Comparison of ENCODE assay signal across 11 cellular contexts in genomic region chr5:141149812-141150211, GRCh38. TPM values are rescaled to one million over a fixed set of nuclear protein-coding genes. Genes with fewer than 3 reads are reported as not detected.
DNase-seq lines count a peak whose midpoint lies in the region; ATAC-seq, FAIRE-seq and TF ChIP-seq lines count a peak whose summit lies in the region.
"Had no signal": no experiment of that assay in that cellular context is flagged by ENCODE, and none has a peak within 500 bp of the region (broad histone marks: within the 10 kb centered on the region; RNA-seq: fewer than 3 reads in every experiment).

Gene PCDHB6 (plus strand): TSS chr5:141150057. CDS start chr5:141150258, 201 bp downstream.

- H3K4me1 Mint-ChIP-seq in activated T-cell treated with anti-CD3 and anti-CD28 coated beads, Interleukin-2, amount 50 U/mL, for 24 hours (ENCODE audit: low read depth), result peaks cover 5% of the 10 kb centered on the region

- H3K4me1 ChIP-seq in left ventricle myocardium inferior (no peaks in the 10 kb centered on the region), upper lobe of right lung (no peaks in the 10 kb centered on the region)

- DNase-seq in left ventricle myocardium inferior, result no peak
- no peak for DNase-seq in cardiac septum (ENCODE audit: low spot score)
- DNase-seq in OCI-M1 (lab: John Stamatoyannopoulos, UW), result peak; percentile 12
- peak; percentile 6 for DNase-seq in fibroblast of mammary gland (ENCODE audit: low read depth)
- DNase-seq in upper lobe of right lung, result no peak
- no peak for DNase-seq in activated T-cell treated with anti-CD3 and anti-CD28 coated beads, Interleukin-2, amount 50 U/mL, for 48 hours
- no peak for DNase-seq in activated T-cell treated with anti-CD3 and anti-CD28 coated beads, Interleukin-2, amount 50 U/mL, for 24 hours
- no peak for DNase-seq in GM19239 (ENCODE audit: insufficient read length, low spot score)
- DNase-seq: cortex of kidney; stimulated activated CD4-positive, alpha-beta T cell treated with anti-CD3 and anti-CD28 coated beads, Interleukin-2, amount 100 ng/mL, for 48 hours had no signal

- H3K36me3 ChIP-seq in left ventricle myocardium inferior (no peaks in the 10 kb centered on the region), upper lobe of right lung (no peaks in the 10 kb centered on the region)

- no peak within 1 kb of the TSS for H3K4me3 Mint-ChIP-seq in activated T-cell treated with anti-CD3 and anti-CD28 coated beads, Interleukin-2, amount 50 U/mL, for 24 hours

- no peak for ATAC-seq in upper lobe of right lung

- H3K27ac Mint-ChIP-seq in activated T-cell treated with anti-CD3 and anti-CD28 coated beads, Interleukin-2, amount 50 U/mL, for 24 hours, result no peak within 1 kb of the TSS

- H3K27me3 ChIP-seq in left ventricle myocardium inferior (ENCODE audit: low read depth) (peaks cover 50% of the 10 kb centered on the region), upper lobe of right lung (peaks cover 8% of the 10 kb centered on the region)

- TF ChIP-seq CTCF in left ventricle myocardium inferior (IDR thresholded peaks at IDR 0.05; ENCODE audit: borderline replicate concordance) (no peak), fibroblast of mammary gland (conservative IDR thresholded peaks at IDR 0.05; ENCODE audit: control insufficient read depth, insufficient read depth, low read depth, low read length) (peak; percentile 14), upper lobe of right lung (IDR thresholded peaks at IDR 0.05) (peak; percentile 20)

- peaks cover 9% of the 10 kb centered on the region for H3K36me3 Mint-ChIP-seq in activated T-cell treated with anti-CD3 and anti-CD28 coated beads, Interleukin-2, amount 50 U/mL, for 24 hours (ENCODE audit: low read depth)

- H3K4me3 ChIP-seq in left ventricle myocardium inferior (peak within 1 kb of the TSS; percentile 37), fibroblast of mammary gland (ENCODE audit: control insufficient read depth, low read depth, low read length) (no peak within 1 kb of the TSS), upper lobe of right lung (peak within 1 kb of the TSS; percentile 7)
- H3K4me3 ChIP-seq: lung had no signal

- H3K9me3 Mint-ChIP-seq in activated T-cell treated with anti-CD3 and anti-CD28 coated beads, Interleukin-2, amount 50 U/mL, for 24 hours, result peaks cover 25% of the 10 kb centered on the region

- no peak for FAIRE-seq in GM19239 (lab: Jason Lieb, UNC)

- H3K9me3 ChIP-seq in left ventricle myocardium inferior (replicated peaks) (peaks cover 90% of the 10 kb centered on the region), upper lobe of right lung (peaks cover 9% of the 10 kb centered on the region)

- intact Hi-C loops in left ventricle myocardium inferior (cut with micrococcal nuclease) (no loop called here), cardiac septum (cut with DNase I) (no loop called here), upper lobe of right lung (cut with DNase I) (no loop called here)

- peaks cover 61% of the 10 kb centered on the region for H3K27me3 Mint-ChIP-seq in activated T-cell treated with anti-CD3 and anti-CD28 coated beads, Interleukin-2, amount 50 U/mL, for 24 hours

- H3K27ac ChIP-seq in left ventricle myocardium inferior (replicated peaks) (no peak within 1 kb of the TSS), upper lobe of right lung (no peak within 1 kb of the TSS)

RNA-seq across cellular contexts. Expression of gene PCDHB6, which starts in this region (rescaled TPM):
- total RNA-seq in left ventricle myocardium inferior (0.14 TPM), cardiac septum (0.57 TPM), upper lobe of right lung (0.75 TPM)

Comparison
In these comparisons a context has a peak if more than half of its experiments do, and no peak if none do; other contexts are left out.
1. DNase-seq: peak in OCI-M1 (single experiment) and fibroblast of mammary gland (single experiment); none in left ventricle myocardium inferior (single experiment), cardiac septum (single experiment), upper lobe of right lung (single experiment), activated T-cell treated with anti-CD3 and anti-CD28 coated beads, Interleukin-2, amount 50 U/mL, for 48 hours (0 of 2), activated T-cell treated with anti-CD3 and anti-CD28 coated beads, Interleukin-2, amount 50 U/mL, for 24 hours (single experiment) and GM19239 (single experiment).